Comparison of ENCODE assay signal across 8 cellular contexts in genomic region chr12:13101854-13102375, GRCh38. TPM values are rescaled to one million over a fixed set of nuclear protein-coding genes. Genes with fewer than 3 reads are reported as not detected.
DNase-seq lines count a peak whose midpoint lies in the region; ATAC-seq and TF ChIP-seq lines count a peak whose summit lies in the region.

No MANE protein-coding gene starts in this region.

- POLR2A ChIA-PET in CD8-positive, alpha-beta T cell (lab: Charles Lee), result interaction anchor here (1.9 kb wide), 1 partner anchor 110 kb away, joined by 6 read pairs; no protein-coding TSS in a partner anchor

- ATAC-seq in CD8-positive, alpha-beta T cell, result no peak
- ATAC-seq in GM21360 (IDR thresholded peaks at IDR 0.05; ENCODE audit: unreplicated experiment), result no peak

- peak in 6 of 7 experiments; percentile 1 to 55 (median 40) for DNase-seq in CD8-positive, alpha-beta T cell
- DNase-seq in LHCN-M2 (ENCODE audit: low read depth), result peak; percentile 58
- peak; percentile 54 for DNase-seq in activated T-cell treated with anti-CD3 and anti-CD28 coated beads, Interleukin-2, amount 50 U/mL, for 1 hour
- DNase-seq in fibroblast of peridontal ligament (ENCODE audit: extremely low read depth), result peak; percentile 33
- DNase-seq in progenitor cell of endocrine pancreas (ENCODE audit: low spot score, unreplicated experiment), result no peak
- DNase-seq in activated CD4-positive, CD25-positive, alpha-beta regulatory T cell treated with anti-CD3 and anti-CD28 coated beads, Interleukin-2, amount 50 U/mL, for 72 hours, result no peak
- no peak for DNase-seq in SHP77 (lab: John Stamatoyannopoulos, UW)

- peaks cover 36% of the 10 kb centered on the region for H3K4me1 Mint-ChIP-seq in CD8-positive, alpha-beta T cell (ENCODE audit: low read depth)
- peaks cover 26% of the 10 kb centered on the region for H3K4me1 Mint-ChIP-seq in progenitor cell of endocrine pancreas (ENCODE audit: low read depth)

- no peaks in the 10 kb centered on the region for H3K27me3 ChIP-seq in CD8-positive, alpha-beta T cell (ENCODE audit: insufficient read depth, low read length)

- peaks cover 27% of the 10 kb centered on the region for H3K4me1 ChIP-seq in CD8-positive, alpha-beta T cell (ENCODE audit: insufficient read depth, low read length)

- CTCF ChIA-PET in CD8-positive, alpha-beta T cell (lab: Charles Lee), result interaction anchor here (1.9 to 5.7 kb wide), 2 partner anchors 14 to 109 kb away, joined by 4 to 157 read pairs; no protein-coding TSS in a partner anchor

- H3K27me3 Mint-ChIP-seq in CD8-positive, alpha-beta T cell (ENCODE audit: low read depth), result no peaks in the 10 kb centered on the region
- H3K27me3 Mint-ChIP-seq in progenitor cell of endocrine pancreas, result peaks cover 27% of the 10 kb centered on the region

- TF ChIP-seq CTCF in CD8-positive, alpha-beta T cell (IDR thresholded peaks at IDR 0.05), result no peak
- no peak for TF ChIP-seq CTCF in progenitor cell of endocrine pancreas (IDR thresholded peaks at IDR 0.05; ENCODE audit: unreplicated experiment)

- H3K36me3 ChIP-seq in CD8-positive, alpha-beta T cell (ENCODE audit: insufficient read depth, low read length), result no peaks in the 10 kb centered on the region

- peak overlapping the region; percentile 95 for H3K27ac ChIP-seq in CD8-positive, alpha-beta T cell (ENCODE audit: low read depth, low read length)

- H3K4me3 Mint-ChIP-seq in CD8-positive, alpha-beta T cell, result peak overlapping the region; percentile 81
- H3K4me3 Mint-ChIP-seq in progenitor cell of endocrine pancreas (ENCODE audit: low read depth), result peak overlapping the region; percentile 75

- H3K9me3 Mint-ChIP-seq in CD8-positive, alpha-beta T cell, result no peaks in the 10 kb centered on the region
- H3K9me3 Mint-ChIP-seq in progenitor cell of endocrine pancreas (ENCODE audit: low read depth), result no peaks in the 10 kb centered on the region

- no peaks in the 10 kb centered on the region for H3K36me3 Mint-ChIP-seq in CD8-positive, alpha-beta T cell
- H3K36me3 Mint-ChIP-seq in progenitor cell of endocrine pancreas (ENCODE audit: insufficient read depth), result no peaks in the 10 kb centered on the region

- H3K9me3 ChIP-seq in CD8-positive, alpha-beta T cell (ENCODE audit: low read length), result no peaks in the 10 kb centered on the region

- peak overlapping the region; percentile 77 for H3K4me3 ChIP-seq in CD8-positive, alpha-beta T cell (ENCODE audit: low read depth, low read length)

- intact Hi-C loops in CD8-positive, alpha-beta T cell (cut with DNase I, micrococcal nuclease), result loop anchor here (1.0 to 10.0 kb wide), 11 partner anchors 63 to 1930 kb away; partner anchors contain the start of genes BORCS5 (in 2 of the 2), DDX47 (in 2 of the 2), HEBP1 (in 2 of the 2) and APOLD1 (in 1 of the 2)

- peak overlapping the region; percentile 89 for H3K27ac Mint-ChIP-seq in CD8-positive, alpha-beta T cell
- peak overlapping the region; percentile 80 for H3K27ac Mint-ChIP-seq in progenitor cell of endocrine pancreas

RNA-seq across cellular contexts. Expression of gene GSG1, which starts 1.6 kb away (rescaled TPM):
- total RNA-seq in CD8-positive, alpha-beta T cell, result not detected
- total RNA-seq in LHCN-M2 (2014; rRNA removed), result 6.7 and 9.0 TPM in 2 replicates
- 8.0 TPM for polyA plus RNA-seq in LHCN-M2 (2012)
- 0.46 and 0.80 TPM in 2 replicates for total RNA-seq in progenitor cell of endocrine pancreas

RNA-seq across cellular contexts. Expression of gene FAM234B, which starts 57.7 kb away (rescaled TPM):
- total RNA-seq in CD8-positive, alpha-beta T cell, result 1 to 10 TPM; 2.2 to 2.7 TPM
- total RNA-seq in LHCN-M2 (2014; rRNA removed), result 9.1 and 9.2 TPM in 2 replicates
- 3.7 TPM for polyA plus RNA-seq in LHCN-M2 (2012)
- total RNA-seq in progenitor cell of endocrine pancreas, result 18.7 and 19.7 TPM in 2 replicates

Comparison
In these comparisons a context has a peak if more than half of its experiments do, and no peak if none do; other contexts are left out.
1. DNase-seq: peak in CD8-positive, alpha-beta T cell (6 of 7), LHCN-M2 (single experiment), activated T-cell treated with anti-CD3 and anti-CD28 coated beads, Interleukin-2, amount 50 U/mL, for 1 hour (single experiment) and fibroblast of peridontal ligament (single experiment); none in progenitor cell of endocrine pancreas (single experiment), activated CD4-positive, CD25-positive, alpha-beta regulatory T cell treated with anti-CD3 and anti-CD28 coated beads, Interleukin-2, amount 50 U/mL, for 72 hours (single experiment) and SHP77 (0 of 2).